In the genomic region with DNA sequence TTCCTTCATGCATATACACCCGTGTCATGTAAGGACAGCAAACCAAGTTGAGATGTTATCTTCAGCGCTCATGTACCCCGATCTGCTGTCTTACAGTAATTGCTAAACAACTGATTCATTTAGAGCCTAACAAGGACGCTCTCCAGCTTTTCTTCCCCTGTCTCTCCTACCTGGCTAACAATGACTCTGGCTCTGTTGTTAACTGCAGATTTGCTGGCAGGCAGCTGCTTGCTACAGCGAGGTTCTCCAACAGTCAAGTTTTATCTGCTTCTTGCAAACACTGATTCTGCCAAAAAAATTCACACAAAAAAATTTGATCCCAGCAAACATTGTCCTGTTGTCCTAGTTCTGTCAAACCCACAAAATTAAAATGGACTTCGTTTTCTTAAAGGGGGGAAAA, we compare ENCODE assay signal across 17 cellular contexts.
DNase-seq lines count a peak whose midpoint lies in the region; ATAC-seq, FAIRE-seq and TF ChIP-seq lines count a peak whose summit lies in the region.
"Had no signal": no experiment of that assay in that cellular context is flagged by ENCODE, and none has a peak within 500 bp of the region (broad histone marks: within the 10 kb centered on the region; RNA-seq: fewer than 3 reads in every experiment).

No MANE protein-coding gene starts in this region.

- intact Hi-C loops in Caco-2 (cut with micrococcal nuclease; ENCODE audit: unreplicated experiment): no loop called here

- no peaks in the 10 kb centered on the region for H3K36me3 Mint-ChIP-seq in Caco-2 (ENCODE audit: insufficient read depth, unreplicated experiment)
- no peaks in the 10 kb centered on the region for H3K36me3 Mint-ChIP-seq in activated naive CD8-positive, alpha-beta T cell treated with anti-CD3 and anti-CD28 coated beads for 36 hours

- TF ChIP-seq RAD21 in H1 (IDR thresholded peaks at IDR 0.05 in 1 of 2, conservative IDR thresholded peaks at IDR 0.05 in 1 of 2; ENCODE audit: low read depth in 2 of 2, low read length in 2 of 2): no peak

- H4K8ac ChIP-seq in H1 (ENCODE audit: extremely low read depth, insufficient read depth, low read length): no peak overlapping the region

- H3K27me3 Mint-ChIP-seq in Caco-2 (ENCODE audit: insufficient read depth, unreplicated experiment): no peaks in the 10 kb centered on the region
- H3K27me3 Mint-ChIP-seq in activated naive CD8-positive, alpha-beta T cell treated with anti-CD3 and anti-CD28 coated beads for 36 hours: peaks cover 12% of the 10 kb centered on the region

- H2AK5ac ChIP-seq in H1 (ENCODE audit: low read depth, low read length): no peak overlapping the region

- no peak overlapping the region for H2BK12ac ChIP-seq in H1 (ENCODE audit: low read depth, low read length)

- H4K20me1 ChIP-seq in H1 (replicated peaks in 1 of 2; ENCODE audit: control insufficient read depth in 1 of 2, insufficient read depth in 2 of 2, low read length in 2 of 2): no peaks in the 10 kb centered on the region

- H4K91ac ChIP-seq in H1 (replicated peaks; ENCODE audit: insufficient read length, low read length): no peak overlapping the region

- no peak overlapping the region for H3K9ac ChIP-seq in H1 (replicated peaks in 1 of 4; ENCODE audit: extremely low read depth in 1 of 4, low read depth in 3 of 4, low read length in 3 of 4)
- no peak overlapping the region for H3K9ac ChIP-seq in parathyroid adenoma
- H3K9ac ChIP-seq: GM23248 had no signal

- TF ChIP-seq POLR2A in H1 (IDR thresholded peaks at IDR 0.05; ENCODE audit: control extremely low read depth in 1 of 2, low read depth in 2 of 2, low read length in 2 of 2): no peak

- no peak overlapping the region for H2BK5ac ChIP-seq in H1 (ENCODE audit: low read depth, low read length)

- H3K14ac ChIP-seq in H1 (ENCODE audit: insufficient read length): no peak overlapping the region

- no peak overlapping the region for H3K4ac ChIP-seq in H1 (replicated peaks; ENCODE audit: insufficient read length, low read depth, low read length)

- H3K23ac ChIP-seq in H1 (ENCODE audit: insufficient read length): no peak overlapping the region

- H3K4me3 ChIP-seq in Caco-2 (ENCODE audit: low read depth, low read length) (no peak overlapping the region), HAP-1 (no peak overlapping the region), H1 (ENCODE audit: extremely low read depth in 1 of 4, insufficient read depth in 2 of 4, low read depth in 3 of 4, low read length in 4 of 4) (no peak overlapping the region), parathyroid adenoma (ENCODE audit: low read depth, low read length) (no peak overlapping the region)
- H3K4me3 ChIP-seq: GM12878, GM23248 had no signal

- H3K4me3 Mint-ChIP-seq in Caco-2 (ENCODE audit: unreplicated experiment): peak overlapping the region; percentile 6
- no peak overlapping the region for H3K4me3 Mint-ChIP-seq in activated naive CD8-positive, alpha-beta T cell treated with anti-CD3 and anti-CD28 coated beads for 36 hours
- H3K4me3 Mint-ChIP-seq: B cell; CD4-positive, alpha-beta T cell had no signal

- no peak overlapping the region for H3K27ac Mint-ChIP-seq in Caco-2 (ENCODE audit: unreplicated experiment)
- no peak overlapping the region for H3K27ac Mint-ChIP-seq in activated naive CD8-positive, alpha-beta T cell treated with anti-CD3 and anti-CD28 coated beads for 36 hours
- H3K27ac Mint-ChIP-seq: B cell; CD4-positive, alpha-beta T cell; H9 had no signal

- H3K9me3 Mint-ChIP-seq in Caco-2 (ENCODE audit: unreplicated experiment): no peaks in the 10 kb centered on the region
- H3K9me3 Mint-ChIP-seq in activated naive CD8-positive, alpha-beta T cell treated with anti-CD3 and anti-CD28 coated beads for 36 hours: no peaks in the 10 kb centered on the region
- H3K9me3 Mint-ChIP-seq: CD4-positive, alpha-beta T cell; H9 had no signal

- DNase-seq in Caco-2: no peak
- peak; percentile 23 to 52 for DNase-seq in HAP-1 (ENCODE audit: low spot score in 2 of 2)
- no peak for DNase-seq in H1 (ENCODE audit: low read depth in 1 of 2, low spot score in 2 of 2)
- no peak for DNase-seq in effector CD8-positive, alpha-beta T cell (lab: John Stamatoyannopoulos, UW)
- no peak for DNase-seq in activated naive CD8-positive, alpha-beta T cell treated with anti-CD3 and anti-CD28 coated beads for 36 hours
- DNase-seq: C1 segment of cervical spinal cord; CD4-positive, alpha-beta T cell; DMS79; GM23248; H9 had no signal

- no peaks in the 10 kb centered on the region; the same call in 1 of the 2 replicates for H3K23me2 ChIP-seq in H1 (ENCODE audit: low read depth, low read length)

- H3K27me3 ChIP-seq in Caco-2 (replicated peaks; ENCODE audit: control insufficient read depth, insufficient read depth, low read length) (no peaks in the 10 kb centered on the region), HAP-1 (ENCODE audit: low read depth) (no peaks in the 10 kb centered on the region), H1 (replicated peaks in 1 of 4; ENCODE audit: control insufficient read depth in 3 of 4, extremely low read depth in 1 of 4, insufficient read depth in 3 of 4, low read length in 3 of 4) (no peaks in the 10 kb centered on the region), parathyroid adenoma (ENCODE audit: control insufficient read depth, insufficient read depth, low read length) (no peaks in the 10 kb centered on the region)

- H3K4me1 ChIP-seq in Caco-2: peaks cover 10% of the 10 kb centered on the region
- peaks cover 13% of the 10 kb centered on the region for H3K4me1 ChIP-seq in HAP-1
- peaks cover 0 to 7% (median 3%) of the 10 kb centered on the region in 4 experiments; a peak in 4 of 7 replicates for H3K4me1 ChIP-seq in H1 (replicated peaks in 1 of 4; ENCODE audit: control insufficient read depth in 3 of 4, insufficient read depth in 4 of 4, low read length in 3 of 4)
- no peaks in the 10 kb centered on the region for H3K4me1 ChIP-seq in parathyroid adenoma

- H3K9me3 ChIP-seq in Caco-2: no peaks in the 10 kb centered on the region
- no peaks in the 10 kb centered on the region for H3K9me3 ChIP-seq in HAP-1
- no peaks in the 10 kb centered on the region for H3K9me3 ChIP-seq in H1 (ENCODE audit: insufficient read depth in 2 of 2, low read depth in 1 of 2, low read length in 1 of 2)
- H3K9me3 ChIP-seq in parathyroid adenoma (ENCODE audit: control insufficient read depth, low read length): no peaks in the 10 kb centered on the region

- peak overlapping the region; percentile 21; the same call in 1 of the 2 replicates for H3K18ac ChIP-seq in H1 (ENCODE audit: extremely low read depth, low read length)

- FAIRE-seq in H1 (lab: Jason Lieb, UNC): peak; percentile 13
- FAIRE-seq: A204.1, GM12878, GM18507, HepG2 had no signal

- POLR2A ChIA-PET in Caco-2 (lab: Charles Lee): no interaction called here
- POLR2A ChIA-PET in H1 (lab: Charles Lee; ENCODE audit: partially characterized antibody): interaction anchor here (1.3 kb wide), 1 partner anchor 31 kb away, joined by 3 read pairs; no protein-coding TSS in a partner anchor

- H3K79me2 ChIP-seq in H1 (ENCODE audit: control insufficient read depth in 1 of 2, insufficient read depth in 2 of 2, low read length in 2 of 2) (no peaks in the 10 kb centered on the region), parathyroid adenoma (no peaks in the 10 kb centered on the region)

- H3K56ac ChIP-seq in H1 (replicated peaks; ENCODE audit: insufficient read length, low read depth, low read length): no peak overlapping the region

- H3K4me1 Mint-ChIP-seq in Caco-2 (ENCODE audit: low read depth, unreplicated experiment): peaks cover 13% of the 10 kb centered on the region
- no peaks in the 10 kb centered on the region for H3K4me1 Mint-ChIP-seq in activated naive CD8-positive, alpha-beta T cell treated with anti-CD3 and anti-CD28 coated beads for 36 hours
- H3K4me1 Mint-ChIP-seq: B cell had no signal

- H3K36me3 ChIP-seq in Caco-2 (ENCODE audit: control insufficient read depth, insufficient read depth, low read length): no peaks in the 10 kb centered on the region
- H3K36me3 ChIP-seq in HAP-1 (replicated peaks): no peaks in the 10 kb centered on the region
- H3K36me3 ChIP-seq in H1 (ENCODE audit: control insufficient read depth in 2 of 4, insufficient read depth in 4 of 4, low read length in 3 of 4): no peaks in the 10 kb centered on the region
- no peaks in the 10 kb centered on the region for H3K36me3 ChIP-seq in parathyroid adenoma (ENCODE audit: control insufficient read depth, insufficient read depth, low read length)

- CTCF ChIA-PET in Caco-2 (lab: Charles Lee) (no interaction called here), H1 (lab: Charles Lee; ENCODE audit: partially characterized antibody) (interaction anchor here (0.9 to 2.0 kb wide), 3 partner anchors 11 to 21 kb away, joined by 3 to 5 read pairs (median 5); no protein-coding TSS in a partner anchor)

- H3K4me2 ChIP-seq in H1 (ENCODE audit: insufficient read depth in 1 of 2, low read depth in 2 of 2, low read length in 2 of 2) (no peak overlapping the region), parathyroid adenoma (ENCODE audit: low read length) (no peak overlapping the region)

- TF ChIP-seq EP300 in H1 (IDR thresholded peaks at IDR 0.05; ENCODE audit: borderline replicate concordance in 1 of 2, low read depth in 2 of 2, low read length in 2 of 2): no peak

- no peak overlapping the region for H2AFZ ChIP-seq in H1 (ENCODE audit: low read length)
- H2AFZ ChIP-seq in parathyroid adenoma: peak overlapping the region; percentile 38
- H2AFZ ChIP-seq: GM23248 had no signal

- WGBS in H1 (ENCODE audit: extremely low coverage in 1 of 2, insufficient coverage in 1 of 2, insufficient read length in 1 of 2, insufficient replicate concordance in 2 of 2, low coverage in 1 of 2, low lambda C conversion rate in 2 of 2, missing lambda C conversion rate in 1 of 2), 2 experiments: 77% methylated on average over 6 of the region's 6 CpGs; no CpG with 5 or more reads in 1 of the 2 experiments

- ATAC-seq in HG02973 (IDR thresholded peaks at IDR 0.05; ENCODE audit: unreplicated experiment): no peak
- ATAC-seq: GM12878, HepG2 had no signal

- no peak overlapping the region for H4K5ac ChIP-seq in H1 (ENCODE audit: insufficient read length, low read depth, low read length)

- BruUV-seq in Caco-2 (replicated peaks; lab: Mats Ljungman, UMichigan): no TSS peak

- no peak overlapping the region for H2BK15ac ChIP-seq in H1 (ENCODE audit: low read length)

- H2BK120ac ChIP-seq in H1 (replicated peaks; ENCODE audit: low read depth, low read length): no peak overlapping the region

- no peak for TF ChIP-seq CTCF in Caco-2 (IDR thresholded peaks at IDR 0.05; ENCODE audit: insufficient read depth in 1 of 2, low read depth in 1 of 2, low read length in 1 of 2, severe bottlenecking in 1 of 2, unreplicated experiment in 1 of 2)
- no peak for TF ChIP-seq CTCF in H1 (IDR thresholded peaks at IDR 0.05; ENCODE audit: control extremely low read depth in 1 of 3, insufficient read depth in 1 of 3, low read depth in 1 of 3, low read length in 3 of 3)
- no peak for TF ChIP-seq CTCF in parathyroid adenoma (IDR thresholded peaks at IDR 0.05)

- in situ Hi-C loops in HAP-1 (cut with MboI; ENCODE audit: low sequenced_read_pairs): no loop called here

- H3K79me1 ChIP-seq in H1 (ENCODE audit: low read depth, low read length): no peaks in the 10 kb centered on the region

- H3K27ac ChIP-seq in H1 (ENCODE audit: low read depth, low read length) (no peak overlapping the region), parathyroid adenoma (no peak overlapping the region)
- H3K27ac ChIP-seq: GM23248 had no signal

- H2BK20ac ChIP-seq in H1 (ENCODE audit: low read length): no peak overlapping the region

TF ChIP-seq in H1, 55 proteins besides CTCF, POLR2A, EP300 and RAD21 (continues in another document):
- TF ChIP-seq JUND (IDR thresholded peaks at IDR 0.05; ENCODE audit: low read length): no peak

Comparison
In these comparisons a context has a peak if more than half of its experiments do, and no peak if none do; other contexts are left out.
1. DNase-seq: peak in HAP-1 (2 of 2); none in Caco-2 (0 of 2), H1 (0 of 2), effector CD8-positive, alpha-beta T cell (single experiment) and activated naive CD8-positive, alpha-beta T cell treated with anti-CD3 and anti-CD28 coated beads for 36 hours (single experiment).